Comparison of ENCODE assay signal across 15 cellular contexts in genomic region chr14:23079716-23080115, GRCh38. TPM values are rescaled to one million over a fixed set of nuclear protein-coding genes. Genes with fewer than 3 reads are reported as not detected.
DNase-seq lines count a peak whose midpoint lies in the region; ATAC-seq and TF ChIP-seq lines count a peak whose summit lies in the region.
"Had no signal": no experiment of that assay in that cellular context is flagged by ENCODE, and none has a peak within 500 bp of the region (broad histone marks: within the 10 kb centered on the region; RNA-seq: fewer than 3 reads in every experiment).

No MANE protein-coding gene starts in this region.

- peaks cover 82% of the 10 kb centered on the region for H3K36me3 ChIP-seq in CD4-positive, alpha-beta memory T cell (ENCODE audit: insufficient read depth, low read length)
- peaks cover 93% of the 10 kb centered on the region for H3K36me3 ChIP-seq in WERI-Rb-1

- H3K27ac Mint-ChIP-seq in activated T-helper 1 cell treated with anti-CD3 and anti-CD28 coated beads, Interleukin-12 subunit alpha, Interleukin-12 subunit beta, Interleukin-2, Interleukin-4 antibody, amounts not matched to agents 30 ng/mL and 10 ng/mL and 1 ng/mL, durations not matched to agents 14 hours and 24 hours and 36 hours = peak overlapping the region; percentile 4
- H3K27ac Mint-ChIP-seq in stimulated activated memory B cell treated with anti-CD40 and anti-IgM and Interleukin-4, amounts not matched to agents 10 μg/mL and 1 μg/mL and 100 μg/mL, for 72 hours = peak overlapping the region; percentile 4
- H3K27ac Mint-ChIP-seq in CD4-positive, alpha-beta memory T cell = no peak overlapping the region

- no peaks in the 10 kb centered on the region for H3K27me3 Mint-ChIP-seq in activated T-helper 1 cell treated with anti-CD3 and anti-CD28 coated beads, Interleukin-12 subunit alpha, Interleukin-12 subunit beta, Interleukin-2, Interleukin-4 antibody, amounts not matched to agents 30 ng/mL and 10 ng/mL and 1 ng/mL, durations not matched to agents 14 hours and 24 hours and 36 hours (ENCODE audit: insufficient read depth)
- H3K27me3 Mint-ChIP-seq in stimulated activated memory B cell treated with anti-CD40 and anti-IgM and Interleukin-4, amounts not matched to agents 10 μg/mL and 1 μg/mL and 100 μg/mL, for 72 hours = no peaks in the 10 kb centered on the region
- H3K27me3 Mint-ChIP-seq in CD4-positive, alpha-beta memory T cell = no peaks in the 10 kb centered on the region

- no peaks in the 10 kb centered on the region for H3K9me3 ChIP-seq in CD4-positive, alpha-beta memory T cell (ENCODE audit: control insufficient read depth in 1 of 2, low read length in 2 of 2)
- no peaks in the 10 kb centered on the region for H3K9me3 ChIP-seq in WERI-Rb-1 (ENCODE audit: severe bottlenecking)
- H3K9me3 ChIP-seq: SJSA1 had no signal

- CTCF ChIA-PET in CD4-positive, alpha-beta memory T cell (lab: Charles Lee; ENCODE audit: partially characterized antibody) = interaction anchor here (1.3 to 5.6 kb wide), 5 partner anchors 11 to 92 kb away, joined by 3 to 47 read pairs (median 6); partner anchors contain the start of genes ACIN1 and C14orf119

- POLR2A ChIA-PET in CD4-positive, alpha-beta memory T cell (lab: Charles Lee; ENCODE audit: partially characterized antibody) = interaction anchor here (0.5 to 0.9 kb wide), 3 partner anchors 8 to 20 kb away, joined by 3 to 4 read pairs (median 3); partner anchors contain the start of gene ACIN1

- H3K9me3 Mint-ChIP-seq in activated T-helper 1 cell treated with anti-CD3 and anti-CD28 coated beads, Interleukin-12 subunit alpha, Interleukin-12 subunit beta, Interleukin-2, Interleukin-4 antibody, amounts not matched to agents 30 ng/mL and 10 ng/mL and 1 ng/mL, durations not matched to agents 14 hours and 24 hours and 36 hours = no peaks in the 10 kb centered on the region
- no peaks in the 10 kb centered on the region for H3K9me3 Mint-ChIP-seq in stimulated activated memory B cell treated with anti-CD40 and anti-IgM and Interleukin-4, amounts not matched to agents 10 μg/mL and 1 μg/mL and 100 μg/mL, for 72 hours
- H3K9me3 Mint-ChIP-seq in CD4-positive, alpha-beta memory T cell = no peaks in the 10 kb centered on the region

- ATAC-seq in stimulated activated memory B cell treated with anti-CD40 and anti-IgM and Interleukin-4, amounts not matched to agents 10 μg/mL and 1 μg/mL and 100 μg/mL, for 72 hours = no peak
- ATAC-seq: activated CD4-positive, CD25-positive, alpha-beta regulatory T cell treated with anti-CD3 and anti-CD28 coated beads, Interleukin-2, amount 50 U/mL, for 24 hours had no signal

- H3K27ac ChIP-seq in CD4-positive, alpha-beta memory T cell (ENCODE audit: low read depth, low read length) = no peak overlapping the region
- no peak overlapping the region for H3K27ac ChIP-seq in WERI-Rb-1

- H3K27me3 ChIP-seq in CD4-positive, alpha-beta memory T cell (ENCODE audit: insufficient read depth, low read length) = no peaks in the 10 kb centered on the region
- H3K27me3 ChIP-seq in WERI-Rb-1 (ENCODE audit: insufficient read depth, low read depth, severe bottlenecking) = no peaks in the 10 kb centered on the region
- H3K27me3 ChIP-seq: SJSA1 had no signal

- H3K4me1 Mint-ChIP-seq in activated T-helper 1 cell treated with anti-CD3 and anti-CD28 coated beads, Interleukin-12 subunit alpha, Interleukin-12 subunit beta, Interleukin-2, Interleukin-4 antibody, amounts not matched to agents 30 ng/mL and 10 ng/mL and 1 ng/mL, durations not matched to agents 14 hours and 24 hours and 36 hours (ENCODE audit: low read depth) = no peaks in the 10 kb centered on the region
- H3K4me1 Mint-ChIP-seq in stimulated activated memory B cell treated with anti-CD40 and anti-IgM and Interleukin-4, amounts not matched to agents 10 μg/mL and 1 μg/mL and 100 μg/mL, for 72 hours = peaks cover 7% of the 10 kb centered on the region
- peaks cover 0 to 9% (median 8%) of the 10 kb centered on the region in 4 donors for H3K4me1 Mint-ChIP-seq in CD4-positive, alpha-beta memory T cell

- no peak for TF ChIP-seq CTCF in WERI-Rb-1 (IDR thresholded peaks at IDR 0.05; ENCODE audit: low read depth, low read length)

- H3K4me3 ChIP-seq in CD4-positive, alpha-beta memory T cell (ENCODE audit: low read length in 2 of 2) = no peak overlapping the region
- H3K4me3 ChIP-seq in WERI-Rb-1 (ENCODE audit: low read depth, low read length) = no peak overlapping the region
- H3K4me3 ChIP-seq: SJSA1 had no signal

- intact Hi-C loops in activated T-helper 1 cell treated with anti-CD3 and anti-CD28 coated beads, Interleukin-12 subunit alpha, Interleukin-12 subunit beta, Interleukin-2, Interleukin-4 antibody, amounts not matched to agents 30 ng/mL and 10 ng/mL and 1 ng/mL, durations not matched to agents 14 hours and 24 hours and 36 hours (cut with micrococcal nuclease) = no loop called here
- intact Hi-C loops in CD4-positive, alpha-beta memory T cell (cut with micrococcal nuclease) = no loop called here

- no peaks in the 10 kb centered on the region for H3K4me1 ChIP-seq in CD4-positive, alpha-beta memory T cell (ENCODE audit: insufficient read depth, low read length)

- H3K4me3 Mint-ChIP-seq in activated T-helper 1 cell treated with anti-CD3 and anti-CD28 coated beads, Interleukin-12 subunit alpha, Interleukin-12 subunit beta, Interleukin-2, Interleukin-4 antibody, amounts not matched to agents 30 ng/mL and 10 ng/mL and 1 ng/mL, durations not matched to agents 14 hours and 24 hours and 36 hours = no peak overlapping the region
- H3K4me3 Mint-ChIP-seq in stimulated activated memory B cell treated with anti-CD40 and anti-IgM and Interleukin-4, amounts not matched to agents 10 μg/mL and 1 μg/mL and 100 μg/mL, for 72 hours = no peak overlapping the region
- H3K4me3 Mint-ChIP-seq in CD4-positive, alpha-beta memory T cell = no peak overlapping the region

- DNase-seq in GM03348 (ENCODE audit: low spot score) (peak; percentile 28), fibroblast of peridontal ligament (ENCODE audit: extremely low read depth) (peak; percentile 29), iPS-NIHi7 (ENCODE audit: extremely low spot score) (no peak), WERI-Rb-1 (no peak)
- DNase-seq in activated T-helper 1 cell treated with anti-CD3 and anti-CD28 coated beads, Interleukin-12 subunit alpha, Interleukin-12 subunit beta, Interleukin-2, Interleukin-4 antibody, amounts not matched to agents 30 ng/mL and 10 ng/mL and 1 ng/mL, durations not matched to agents 14 hours and 24 hours and 36 hours (ENCODE audit: low spot score) = no peak
- DNase-seq in CD4-positive, alpha-beta memory T cell = no peak
- DNase-seq: activated gamma-delta T cell treated with Interleukin-2 at 50 U/mL for 16 hours; DND-41; effector CD8-positive, alpha-beta T cell; NCI-H1417 treated with DMSO at 0.1 percent for 48 hours; NCI-H526 treated with DMSO at 0.1 percent for 48 hours had no signal

- H3K36me3 Mint-ChIP-seq in activated T-helper 1 cell treated with anti-CD3 and anti-CD28 coated beads, Interleukin-12 subunit alpha, Interleukin-12 subunit beta, Interleukin-2, Interleukin-4 antibody, amounts not matched to agents 30 ng/mL and 10 ng/mL and 1 ng/mL, durations not matched to agents 14 hours and 24 hours and 36 hours (ENCODE audit: low read depth) = peaks cover 52% of the 10 kb centered on the region
- H3K36me3 Mint-ChIP-seq in stimulated activated memory B cell treated with anti-CD40 and anti-IgM and Interleukin-4, amounts not matched to agents 10 μg/mL and 1 μg/mL and 100 μg/mL, for 72 hours = peaks cover 37% of the 10 kb centered on the region
- peaks cover 54 to 75% of the 10 kb centered on the region in 2 donors for H3K36me3 Mint-ChIP-seq in CD4-positive, alpha-beta memory T cell

RNA-seq across cellular contexts. Expression of gene ACIN1, which starts 15.2 kb away (rescaled TPM):
- 221 and 225 TPM in 2 replicates for total RNA-seq in activated T-helper 1 cell treated with anti-CD3 and anti-CD28 coated beads, Interleukin-12 subunit alpha, Interleukin-12 subunit beta, Interleukin-2, Interleukin-4 antibody, amounts not matched to agents 30 ng/mL and 10 ng/mL and 1 ng/mL, durations not matched to agents 14 hours and 24 hours and 36 hours
- total RNA-seq in CD4-positive, alpha-beta memory T cell = 100 to 1,000 TPM; 317 to 327 TPM
- polyA plus RNA-seq in CD4-positive, alpha-beta memory T cell = 10 to 100 TPM in 1 of 2 donors, 1 to 10 TPM in 1; 1.2 to 20.5 TPM

RNA-seq across cellular contexts. Expression of gene C14orf119, which starts 15.6 kb away (rescaled TPM):
- total RNA-seq in activated T-helper 1 cell treated with anti-CD3 and anti-CD28 coated beads, Interleukin-12 subunit alpha, Interleukin-12 subunit beta, Interleukin-2, Interleukin-4 antibody, amounts not matched to agents 30 ng/mL and 10 ng/mL and 1 ng/mL, durations not matched to agents 14 hours and 24 hours and 36 hours = 49.7 and 55.6 TPM in 2 replicates
- 10 to 100 TPM; 49.7 to 54.0 TPM for total RNA-seq in CD4-positive, alpha-beta memory T cell
- 100 to 1,000 TPM in 1 of 2 donors, 10 to 100 TPM in 1; 80.1 to 147 TPM for polyA plus RNA-seq in CD4-positive, alpha-beta memory T cell

RNA-seq across cellular contexts. Expression of gene CDH24, which starts 22.4 kb away (rescaled TPM):
- 1.0 and 1.2 TPM in 2 replicates for total RNA-seq in activated T-helper 1 cell treated with anti-CD3 and anti-CD28 coated beads, Interleukin-12 subunit alpha, Interleukin-12 subunit beta, Interleukin-2, Interleukin-4 antibody, amounts not matched to agents 30 ng/mL and 10 ng/mL and 1 ng/mL, durations not matched to agents 14 hours and 24 hours and 36 hours
- 1 to 10 TPM; 1.3 to 1.6 TPM for total RNA-seq in CD4-positive, alpha-beta memory T cell
- under 1 TPM; 0.15 to 0.53 TPM for polyA plus RNA-seq in CD4-positive, alpha-beta memory T cell

RNA-seq across cellular contexts. Expression of gene CIROP, which starts 25.1 kb away (rescaled TPM):
- total RNA-seq in activated T-helper 1 cell treated with anti-CD3 and anti-CD28 coated beads, Interleukin-12 subunit alpha, Interleukin-12 subunit beta, Interleukin-2, Interleukin-4 antibody, amounts not matched to agents 30 ng/mL and 10 ng/mL and 1 ng/mL, durations not matched to agents 14 hours and 24 hours and 36 hours = not detected in 2 replicates
- total RNA-seq in CD4-positive, alpha-beta memory T cell = not detected
- polyA plus RNA-seq in CD4-positive, alpha-beta memory T cell = not detected
- total RNA-seq: mucosa of gallbladder, SJSA1 had no signal

RNA-seq across cellular contexts. Expression of gene PSMB11, which starts 37.7 kb away (rescaled TPM):
- total RNA-seq in activated T-helper 1 cell treated with anti-CD3 and anti-CD28 coated beads, Interleukin-12 subunit alpha, Interleukin-12 subunit beta, Interleukin-2, Interleukin-4 antibody, amounts not matched to agents 30 ng/mL and 10 ng/mL and 1 ng/mL, durations not matched to agents 14 hours and 24 hours and 36 hours = not detected in 2 replicates
- not detected for total RNA-seq in CD4-positive, alpha-beta memory T cell
- polyA plus RNA-seq in CD4-positive, alpha-beta memory T cell = not detected
- total RNA-seq: mucosa of gallbladder, SJSA1 had no signal

Comparison
In these comparisons a context has a peak if more than half of its experiments do, and no peak if none do; other contexts are left out.
1. DNase-seq: peak in GM03348 (single experiment) and fibroblast of peridontal ligament (single experiment); none in activated T-helper 1 cell treated with anti-CD3 and anti-CD28 coated beads, Interleukin-12 subunit alpha, Interleukin-12 subunit beta, Interleukin-2, Interleukin-4 antibody, amounts not matched to agents 30 ng/mL and 10 ng/mL and 1 ng/mL, durations not matched to agents 14 hours and 24 hours and 36 hours (single experiment), CD4-positive, alpha-beta memory T cell (0 of 5), iPS-NIHi7 (single experiment) and WERI-Rb-1 (single experiment).
2. H3K27ac Mint-ChIP-seq: peak in activated T-helper 1 cell treated with anti-CD3 and anti-CD28 coated beads, Interleukin-12 subunit alpha, Interleukin-12 subunit beta, Interleukin-2, Interleukin-4 antibody, amounts not matched to agents 30 ng/mL and 10 ng/mL and 1 ng/mL, durations not matched to agents 14 hours and 24 hours and 36 hours (single experiment) and stimulated activated memory B cell treated with anti-CD40 and anti-IgM and Interleukin-4, amounts not matched to agents 10 μg/mL and 1 μg/mL and 100 μg/mL, for 72 hours (single experiment); none in CD4-positive, alpha-beta memory T cell (0 of 7).